Comparison of ENCODE assay signal across 1 cellular context in genomic region chr3:5428607-5429516, GRCh38.
A peak's percentile ranks its signal among the peaks of the same experiment; 100 is the strongest.
TF ChIP-seq lines count a peak whose summit lies in the region.

No MANE protein-coding gene starts in this region.

TF ChIP-seq in K562, 482 proteins besides CTCF, POLR2A, EP300 and RAD21 (continued from another document):
- TF ChIP-seq HIVEP1 (CRISPR knock-in tag; IDR thresholded peaks at IDR 0.05) (peak; percentile 88; the same call in 1 of the 2 replicates), MLX (CRISPR knock-in tag; conservative IDR thresholded peaks at IDR 0.05) (0 out of 4 replicates have a peak, but pooled peaks of 1 of the 2 experiments have one; percentile 84), PBX2 (CRISPR knock-in tag; IDR thresholded peaks at IDR 0.05; ENCODE audit: low read depth) (peak; percentile 77), PBX2 (tag; conservative IDR thresholded peaks at IDR 0.05; ENCODE audit: low read depth) (peak; percentile 100), CXXC5 (CRISPR knock-in tag; IDR thresholded peaks at IDR 0.05) (peak; percentile 99), DNMT1 (IDR thresholded peaks at IDR 0.05) (peak; percentile 82; the same call in 1 of the 2 replicates), GTF2A2 (tag; IDR thresholded peaks at IDR 0.05) (no peak), ZFP30 (CRISPR knock-in tag; IDR thresholded peaks at IDR 0.05; ENCODE audit: borderline replicate concordance) (0 out of 2 replicates have a peak, but pooled peaks have one; percentile 46), DPF2 (IDR thresholded peaks at IDR 0.05) (peak; percentile 100), FIP1L1 (IDR thresholded peaks at IDR 0.05; ENCODE audit: low read depth, low read length, poor library complexity, severe bottlenecking) (no peak), KDM1A (IDR thresholded peaks at IDR 0.05) (peak; percentile 98 to 99), HOXB6 (CRISPR knock-in tag; IDR thresholded peaks at IDR 0.05; ENCODE audit: borderline replicate concordance) (no peak), SREBF1 (IDR thresholded peaks at IDR 0.05; ENCODE audit: borderline replicate concordance, low read depth, low read length) (no peak), FOXK1 (CRISPR knock-in tag; IDR thresholded peaks at IDR 0.05; ENCODE audit: borderline replicate concordance) (peak; percentile 56; the same call in 1 of the 2 replicates), ZNF76 (CRISPR knock-in tag; IDR thresholded peaks at IDR 0.05; ENCODE audit: borderline replicate concordance) (peak; percentile 78; the same call in 1 of the 2 replicates), PRPF4 (IDR thresholded peaks at IDR 0.05; ENCODE audit: insufficient read depth, low read depth, low read length, poor library complexity, severe bottlenecking) (no peak), ZNF324 (CRISPR knock-in tag; IDR thresholded peaks at IDR 0.05) (peak; percentile 68; the same call in 1 of the 2 replicates), KLF1 (tag; IDR thresholded peaks at IDR 0.05) (peak; percentile 45; the same call in 1 of the 2 replicates), NR4A1 (CRISPR knock-in tag; IDR thresholded peaks at IDR 0.05) (peak; percentile 63; the same call in 1 of the 2 replicates), NR4A1 (tag; IDR thresholded peaks at IDR 0.05) (peak; percentile 55), ZNF24 (IDR thresholded peaks at IDR 0.05) (peak; percentile 80)
